In the genomic region with DNA sequence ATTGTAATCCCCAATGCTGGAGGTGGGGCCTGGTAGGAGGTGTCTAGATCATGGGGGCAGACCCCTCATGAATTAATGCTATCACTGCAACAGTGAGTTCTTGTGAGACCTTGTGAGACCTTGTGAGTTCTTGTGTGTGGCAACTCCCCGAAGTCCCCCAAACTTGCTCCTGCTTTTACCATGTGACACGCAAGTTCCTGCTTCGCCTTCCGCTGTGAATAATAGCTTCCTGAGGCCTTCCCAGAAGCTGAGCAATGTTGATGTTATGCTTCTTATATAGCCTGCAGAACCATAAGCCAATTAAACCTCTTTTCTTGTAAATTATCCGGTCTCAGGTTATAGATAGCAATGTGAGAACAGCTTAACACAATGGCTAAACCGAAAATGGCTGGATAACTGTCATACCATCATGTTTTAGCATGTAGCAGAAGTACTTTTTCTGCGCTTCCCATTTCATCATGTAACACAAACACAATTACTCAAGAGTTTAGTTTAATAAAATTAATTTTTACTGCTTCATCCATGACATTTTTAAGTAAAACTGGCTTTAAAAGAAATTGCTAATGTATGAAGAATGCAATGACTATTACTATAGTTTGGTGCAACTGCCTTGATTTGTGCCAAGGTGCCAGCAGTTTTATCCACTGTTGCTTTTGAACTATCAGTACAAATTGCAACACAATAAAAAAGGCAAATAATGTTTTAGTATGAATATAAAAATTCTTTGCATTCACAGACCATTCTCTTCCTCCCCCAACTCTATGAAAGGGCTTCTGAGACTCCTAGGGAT, we compare ENCODE assay signal across 1 cellular context.
TF ChIP-seq lines count a peak whose summit lies in the region.

No MANE protein-coding gene starts in this region.

TF ChIP-seq in SK-N-SH treated with all-trans-retinoic acid at 6 μM for 48 hours, 23 proteins besides CTCF, POLR2A, EP300 and RAD21 (continued from another document):
- TF ChIP-seq, protein P1, sequence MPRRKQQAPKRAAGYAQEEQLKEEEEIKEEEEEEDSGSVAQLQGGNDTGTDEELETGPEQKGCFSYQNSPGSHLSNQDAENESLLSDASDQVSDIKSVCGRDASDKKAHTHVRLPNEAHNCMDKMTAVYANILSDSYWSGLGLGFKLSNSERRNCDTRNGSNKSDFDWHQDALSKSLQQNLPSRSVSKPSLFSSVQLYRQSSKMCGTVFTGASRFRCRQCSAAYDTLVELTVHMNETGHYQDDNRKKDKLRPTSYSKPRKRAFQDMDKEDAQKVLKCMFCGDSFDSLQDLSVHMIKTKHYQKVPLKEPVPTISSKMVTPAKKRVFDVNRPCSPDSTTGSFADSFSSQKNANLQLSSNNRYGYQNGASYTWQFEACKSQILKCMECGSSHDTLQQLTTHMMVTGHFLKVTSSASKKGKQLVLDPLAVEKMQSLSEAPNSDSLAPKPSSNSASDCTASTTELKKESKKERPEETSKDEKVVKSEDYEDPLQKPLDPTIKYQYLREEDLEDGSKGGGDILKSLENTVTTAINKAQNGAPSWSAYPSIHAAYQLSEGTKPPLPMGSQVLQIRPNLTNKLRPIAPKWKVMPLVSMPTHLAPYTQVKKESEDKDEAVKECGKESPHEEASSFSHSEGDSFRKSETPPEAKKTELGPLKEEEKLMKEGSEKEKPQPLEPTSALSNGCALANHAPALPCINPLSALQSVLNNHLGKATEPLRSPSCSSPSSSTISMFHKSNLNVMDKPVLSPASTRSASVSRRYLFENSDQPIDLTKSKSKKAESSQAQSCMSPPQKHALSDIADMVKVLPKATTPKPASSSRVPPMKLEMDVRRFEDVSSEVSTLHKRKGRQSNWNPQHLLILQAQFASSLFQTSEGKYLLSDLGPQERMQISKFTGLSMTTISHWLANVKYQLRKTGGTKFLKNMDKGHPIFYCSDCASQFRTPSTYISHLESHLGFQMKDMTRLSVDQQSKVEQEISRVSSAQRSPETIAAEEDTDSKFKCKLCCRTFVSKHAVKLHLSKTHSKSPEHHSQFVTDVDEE (CRISPR knock-in tag; IDR thresholded peaks at IDR 0.05) = no peak
- TF ChIP-seq, protein P2, sequence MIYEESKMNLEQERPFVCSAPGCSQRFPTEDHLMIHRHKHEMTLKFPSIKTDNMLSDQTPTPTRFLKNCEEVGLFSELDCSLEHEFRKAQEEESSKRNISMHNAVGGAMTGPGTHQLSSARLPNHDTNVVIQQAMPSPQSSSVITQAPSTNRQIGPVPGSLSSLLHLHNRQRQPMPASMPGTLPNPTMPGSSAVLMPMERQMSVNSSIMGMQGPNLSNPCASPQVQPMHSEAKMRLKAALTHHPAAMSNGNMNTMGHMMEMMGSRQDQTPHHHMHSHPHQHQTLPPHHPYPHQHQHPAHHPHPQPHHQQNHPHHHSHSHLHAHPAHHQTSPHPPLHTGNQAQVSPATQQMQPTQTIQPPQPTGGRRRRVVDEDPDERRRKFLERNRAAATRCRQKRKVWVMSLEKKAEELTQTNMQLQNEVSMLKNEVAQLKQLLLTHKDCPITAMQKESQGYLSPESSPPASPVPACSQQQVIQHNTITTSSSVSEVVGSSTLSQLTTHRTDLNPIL (CRISPR knock-in tag; IDR thresholded peaks at IDR 0.05; ENCODE audit: low read depth) = no peak
- TF ChIP-seq ZNF8 (CRISPR knock-in tag; IDR thresholded peaks at IDR 0.05) = no peak
- TF ChIP-seq ZNF70 (CRISPR knock-in tag; IDR thresholded peaks at IDR 0.05) = no peak
- no peak for TF ChIP-seq SNAI2 (CRISPR knock-in tag; IDR thresholded peaks at IDR 0.05)
- TF ChIP-seq ESRRG (CRISPR knock-in tag; IDR thresholded peaks at IDR 0.05) = no peak
- TF ChIP-seq ZNF565 (CRISPR knock-in tag; conservative IDR thresholded peaks at IDR 0.05; ENCODE audit: low read depth) = no peak
- TF ChIP-seq ZFP30 (CRISPR knock-in tag; IDR thresholded peaks at IDR 0.05) = no peak
